9 cellular contexts compared by ENCODE assay signal in the genomic region with DNA sequence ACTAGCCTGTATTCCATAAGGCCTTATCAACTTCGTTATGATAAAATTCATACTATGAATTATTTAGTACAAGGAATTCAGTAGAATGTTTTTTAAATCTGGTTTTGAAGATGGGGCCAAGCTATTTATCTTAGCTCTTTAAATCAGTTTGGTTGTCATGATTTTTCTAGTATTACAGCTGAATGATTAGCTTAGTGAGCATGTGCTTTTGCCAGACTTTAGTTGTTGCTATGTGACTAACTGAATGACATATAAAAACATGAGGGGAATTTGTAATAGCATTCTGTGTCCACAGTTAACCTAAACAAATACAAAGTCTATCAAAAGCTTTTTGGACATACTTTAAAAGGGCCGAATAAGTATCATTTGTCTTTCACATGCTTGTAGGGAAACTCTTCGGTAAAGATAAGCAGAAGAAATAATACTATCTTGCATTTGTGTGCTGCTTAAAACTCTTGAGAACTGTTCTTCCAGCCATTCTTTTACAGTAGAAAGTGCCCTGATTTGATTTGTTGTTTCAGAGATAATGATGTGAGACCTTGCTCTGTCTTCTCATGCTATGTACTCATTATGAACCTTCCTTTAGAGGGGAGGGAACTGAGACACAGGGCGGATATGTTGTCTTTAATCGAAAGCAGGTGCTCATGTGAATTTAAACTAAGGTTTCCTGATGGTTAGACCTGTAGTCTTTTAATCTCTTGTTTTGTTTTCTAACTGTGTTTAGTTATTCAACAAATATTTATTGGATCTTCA. TPM values are rescaled to one million over a fixed set of nuclear protein-coding genes. Genes with fewer than 3 reads are reported as not detected.
DNase-seq lines count a peak whose midpoint lies in the region; ATAC-seq and TF ChIP-seq lines count a peak whose summit lies in the region.
"Had no signal": no experiment of that assay in that cellular context is flagged by ENCODE, and none has a peak within 500 bp of the region (broad histone marks: within the 10 kb centered on the region; RNA-seq: fewer than 3 reads in every experiment).

No MANE protein-coding gene starts in this region.

- peak; percentile 74 for ATAC-seq in GM19043 (IDR thresholded peaks at IDR 0.05; ENCODE audit: low read depth, unreplicated experiment)
- ATAC-seq in HG02943 (IDR thresholded peaks at IDR 0.05; ENCODE audit: low read depth, unreplicated experiment): peak; percentile 85
- peak; percentile 65 for ATAC-seq in activated CD8-positive, alpha-beta T cell treated with anti-CD3 and anti-CD28 coated beads, Interleukin-2, amount 10 ng/mL, durations not matched to agents 7 days and 5 days
- ATAC-seq: left lobe of liver had no signal

- no peaks in the 10 kb centered on the region for H3K27me3 Mint-ChIP-seq in activated CD8-positive, alpha-beta T cell treated with anti-CD3 and anti-CD28 coated beads, Interleukin-2, amount 10 ng/mL, durations not matched to agents 7 days and 5 days (ENCODE audit: low read depth)
- no peaks in the 10 kb centered on the region for H3K27me3 Mint-ChIP-seq in nephron (ENCODE audit: low read depth)

- no peak for TF ChIP-seq CTCF in nephron (IDR thresholded peaks at IDR 0.05; ENCODE audit: unreplicated experiment in 3 of 3)

- H3K27ac Mint-ChIP-seq in activated CD8-positive, alpha-beta T cell treated with anti-CD3 and anti-CD28 coated beads, Interleukin-2, amount 10 ng/mL, durations not matched to agents 7 days and 5 days: peak overlapping the region; percentile 64
- peak overlapping the region; percentile 67 to 85 (median 83) for H3K27ac Mint-ChIP-seq in nephron

- peak overlapping the region; percentile 33 for H3K4me3 Mint-ChIP-seq in activated CD8-positive, alpha-beta T cell treated with anti-CD3 and anti-CD28 coated beads, Interleukin-2, amount 10 ng/mL, durations not matched to agents 7 days and 5 days
- peak overlapping the region in 1 of 3 experiments; percentile 13 for H3K4me3 Mint-ChIP-seq in nephron

- H3K4me1 Mint-ChIP-seq in activated CD8-positive, alpha-beta T cell treated with anti-CD3 and anti-CD28 coated beads, Interleukin-2, amount 10 ng/mL, durations not matched to agents 7 days and 5 days (ENCODE audit: low read depth): peaks cover 87% of the 10 kb centered on the region
- peaks cover 73% of the 10 kb centered on the region for H3K4me1 Mint-ChIP-seq in nephron

- no peaks in the 10 kb centered on the region for H3K9me3 Mint-ChIP-seq in activated CD8-positive, alpha-beta T cell treated with anti-CD3 and anti-CD28 coated beads, Interleukin-2, amount 10 ng/mL, durations not matched to agents 7 days and 5 days (ENCODE audit: insufficient read depth)
- no peaks in the 10 kb centered on the region for H3K9me3 Mint-ChIP-seq in nephron

- peaks cover 4% of the 10 kb centered on the region for H3K36me3 Mint-ChIP-seq in activated CD8-positive, alpha-beta T cell treated with anti-CD3 and anti-CD28 coated beads, Interleukin-2, amount 10 ng/mL, durations not matched to agents 7 days and 5 days (ENCODE audit: low read depth)
- H3K36me3 Mint-ChIP-seq in nephron (ENCODE audit: low read depth): no peaks in the 10 kb centered on the region

- CTCF ChIA-PET in activated CD8-positive, alpha-beta T cell treated with anti-CD3 and anti-CD28 coated beads, Interleukin-2, amount 10 ng/mL, durations not matched to agents 7 days and 5 days (lab: Charles Lee): interaction anchor here (0.7 to 2.0 kb wide), 6 partner anchors 10 to 322 kb away, joined by 3 to 6 read pairs (median 4); no protein-coding TSS in a partner anchor

- POLR2A ChIA-PET in activated CD8-positive, alpha-beta T cell treated with anti-CD3 and anti-CD28 coated beads, Interleukin-2, amount 10 ng/mL, durations not matched to agents 7 days and 5 days (lab: Charles Lee): interaction anchor here (1.0 to 2.0 kb wide), 2 partner anchors 12 to 18 kb away, joined by 3 to 12 read pairs; partner anchors contain the start of gene NEK7

- DNase-seq in activated CD8-positive, alpha-beta T cell treated with anti-CD3 and anti-CD28 coated beads, Interleukin-2, amount 10 ng/mL, durations not matched to agents 7 days and 5 days: no peak
- DNase-seq in DMS79 treated with DMSO at 0.1 percent for 48 hours (lab: John Stamatoyannopoulos, UW) (no peak), NAMALWA (ENCODE audit: low spot score) (no peak), RPMI8226 (no peak), middle frontal gyrus (ENCODE audit: extremely low spot score, low spot score) (no peak)

RNA-seq across cellular contexts. Expression of gene NEK7, which starts 18.8 kb away (rescaled TPM):
- 10 to 100 TPM; 61.5 to 63.2 TPM for total RNA-seq in activated CD8-positive, alpha-beta T cell treated with anti-CD3 and anti-CD28 coated beads, Interleukin-2, amount 10 ng/mL, durations not matched to agents 7 days and 5 days
